In genomic region chr9:99105152-99106043, GRCh38 we compare ENCODE assay signal across 8 cellular contexts. TPM values are rescaled to one million over a fixed set of nuclear protein-coding genes. Genes with fewer than 3 reads are reported as not detected.
DNase-seq lines count a peak whose midpoint lies in the region; ATAC-seq and TF ChIP-seq lines count a peak whose summit lies in the region.

No MANE protein-coding gene starts in this region.

- H3K27ac Mint-ChIP-seq in activated CD8-positive, alpha-beta T cell treated with anti-CD3 and anti-CD28 coated beads for 36 hours: peak overlapping the region; percentile 68
- no peak overlapping the region for H3K27ac Mint-ChIP-seq in endodermal cell

- ATAC-seq in activated CD8-positive, alpha-beta T cell treated with anti-CD3 and anti-CD28 coated beads for 36 hours: peak; percentile 14

- H3K9me3 Mint-ChIP-seq in activated CD8-positive, alpha-beta T cell treated with anti-CD3 and anti-CD28 coated beads for 36 hours: peaks cover under 1% of the 10 kb centered on the region
- H3K9me3 Mint-ChIP-seq in endodermal cell: no peaks in the 10 kb centered on the region

- H3K4me3 ChIP-seq in HFF-Myc (replicated peaks; ENCODE audit: low read depth, low read length): peak overlapping the region; percentile 58
- peak overlapping the region; percentile 79 for H3K4me3 ChIP-seq in MM.1S (ENCODE audit: low read length)
- H3K4me3 ChIP-seq in endodermal cell (ENCODE audit: low read length): peak overlapping the region; percentile 91
- peak overlapping the region; percentile 78 to 90 (median 84) for H3K4me3 ChIP-seq in stomach

- peaks cover 11% of the 10 kb centered on the region; the same call in 1 of the 2 replicates for H3K79me2 ChIP-seq in MM.1S (ENCODE audit: low read length)

- no peaks in the 10 kb centered on the region; the same call in 1 of the 2 replicates for H3K27me3 ChIP-seq in MM.1S (replicated peaks; ENCODE audit: insufficient read depth, low read length)
- no peaks in the 10 kb centered on the region for H3K27me3 ChIP-seq in endodermal cell (ENCODE audit: control insufficient read depth, insufficient read depth, low read length, poor library complexity, severe bottlenecking)
- H3K27me3 ChIP-seq in stomach: no peaks in the 10 kb centered on the region

- peak overlapping the region; percentile 94 for H3K4me2 ChIP-seq in MM.1S (ENCODE audit: low read depth, low read length)

- 0 out of 2 replicates have a peak, but pooled peaks cover 5% of the 10 kb centered on the region for H3F3A ChIP-seq in MM.1S (ENCODE audit: insufficient read depth, low read length)

- H3K36me3 ChIP-seq in MM.1S (replicated peaks; ENCODE audit: insufficient read depth, low read length) (no peaks in the 10 kb centered on the region), endodermal cell (ENCODE audit: control insufficient read depth, insufficient read depth, low read length) (peaks cover 19% of the 10 kb centered on the region), stomach (no peaks in the 10 kb centered on the region)

- H3K9ac ChIP-seq in MM.1S (ENCODE audit: low read length) (peak overlapping the region; percentile 52; the same call in 1 of the 2 replicates), endodermal cell (ENCODE audit: extremely low read depth, low read length, poor library complexity, severe bottlenecking) (peak overlapping the region; percentile 60)

- H4K20me1 ChIP-seq in MM.1S (ENCODE audit: insufficient read depth, low read length): no peaks in the 10 kb centered on the region

- CTCF ChIA-PET in activated CD8-positive, alpha-beta T cell treated with anti-CD3 and anti-CD28 coated beads for 36 hours (lab: Charles Lee): interaction anchor here (0.8 to 5.0 kb wide), 12 partner anchors 8 to 130 kb away, joined by 3 to 21 read pairs (median 6); no protein-coding TSS in a partner anchor

- H2AFZ ChIP-seq in MM.1S (ENCODE audit: low read length): peak overlapping the region; percentile 61

- H3K4me1 ChIP-seq in MM.1S (ENCODE audit: low read length) (no peaks in the 10 kb centered on the region), endodermal cell (ENCODE audit: control insufficient read depth, insufficient read depth, low read length) (peaks cover 12% of the 10 kb centered on the region), stomach (peaks cover 24 to 69% (median 48%) of the 10 kb centered on the region in 4 donors)

- H3K4me3 Mint-ChIP-seq in activated CD8-positive, alpha-beta T cell treated with anti-CD3 and anti-CD28 coated beads for 36 hours: peak overlapping the region; percentile 76
- peak overlapping the region; percentile 73 for H3K4me3 Mint-ChIP-seq in endodermal cell

- WGBS in endodermal cell (ENCODE audit: insufficient coverage in 1 of 2, insufficient read length in 1 of 2), 2 experiments: 0 to 1% methylated on average over 15 to 118 of the region's 118 CpGs
- WGBS in stomach, 5 donors: 0 to 1% (median 1%) methylated on average over 18 to 116 of the region's 118 CpGs

- no peaks in the 10 kb centered on the region for H3K9me2 ChIP-seq in MM.1S (replicated peaks; ENCODE audit: insufficient read depth, low read length)

- peaks cover 55% of the 10 kb centered on the region for H3K4me1 Mint-ChIP-seq in activated CD8-positive, alpha-beta T cell treated with anti-CD3 and anti-CD28 coated beads for 36 hours (ENCODE audit: low read depth)
- H3K4me1 Mint-ChIP-seq in endodermal cell: peaks cover 33% of the 10 kb centered on the region

- TF ChIP-seq POLR2A in stomach (IDR thresholded peaks at IDR 0.05): no peak

- H3K27ac ChIP-seq in MM.1S (ENCODE audit: low read length) (no peak overlapping the region), endodermal cell (ENCODE audit: low read depth, low read length) (peak overlapping the region; percentile 79), stomach (peak overlapping the region; percentile 89 to 98 (median 94))

- no peaks in the 10 kb centered on the region for H3K9me3 ChIP-seq in MM.1S (replicated peaks; ENCODE audit: insufficient read depth, low read length)
- H3K9me3 ChIP-seq in endodermal cell (ENCODE audit: control insufficient read depth, low read length): no peaks in the 10 kb centered on the region
- no peaks in the 10 kb centered on the region for H3K9me3 ChIP-seq in stomach

- DNase-seq in NCI-H2227 (lab: John Stamatoyannopoulos, UW; ENCODE audit: unreplicated experiment): peak; percentile 55
- no peak for DNase-seq in NCI-H2227 treated with DMSO at 0.1 percent for 48 hours (lab: John Stamatoyannopoulos, UW)
- no peak for DNase-seq in HFF-Myc (ENCODE audit: extremely low read depth, low read depth)
- DNase-seq in MM.1S: peak; percentile 60
- DNase-seq in activated CD8-positive, alpha-beta T cell treated with anti-CD3 and anti-CD28 coated beads for 36 hours: peak; percentile 50
- DNase-seq in endodermal cell: peak; percentile 85
- peak; percentile 94 for DNase-seq in mesenteric fat pad (ENCODE audit: low spot score)
- DNase-seq in stomach: peak; percentile 82

- intact Hi-C loops in activated CD8-positive, alpha-beta T cell treated with anti-CD3 and anti-CD28 coated beads for 36 hours (cut with micrococcal nuclease): loop anchor here (2.0 kb wide), 1 partner anchor 21 kb away; no protein-coding TSS in a partner anchor
- intact Hi-C loops in stomach (cut with DNase I; ENCODE audit: low total_unique reads): no loop called here

- POLR2A ChIA-PET in activated CD8-positive, alpha-beta T cell treated with anti-CD3 and anti-CD28 coated beads for 36 hours (lab: Charles Lee): interaction anchor here (0.8 to 2.5 kb wide), 12 partner anchors 8 to 106 kb away, joined by 3 to 20 read pairs (median 4); no protein-coding TSS in a partner anchor

- no peak for TF ChIP-seq EP300 in stomach (IDR thresholded peaks at IDR 0.05)

- TF ChIP-seq CTCF in HFF-Myc (IDR thresholded peaks at IDR 0.05; ENCODE audit: low read depth, low read length, missing control alignments) (no peak), MM.1S (IDR thresholded peaks at IDR 0.05; ENCODE audit: low read length) (no peak), endodermal cell (conservative IDR thresholded peaks at IDR 0.05) (peak; percentile 27), stomach (IDR thresholded peaks at IDR 0.05) (no peak)
- TF ChIP-seq CTCF in activated CD8-positive, alpha-beta T cell treated with anti-CD3 and anti-CD28 coated beads for 36 hours (IDR thresholded peaks at IDR 0.05): no peak

- H3K27me3 Mint-ChIP-seq in activated CD8-positive, alpha-beta T cell treated with anti-CD3 and anti-CD28 coated beads for 36 hours: no peaks in the 10 kb centered on the region
- H3K27me3 Mint-ChIP-seq in endodermal cell (ENCODE audit: insufficient read depth): peaks cover 6% of the 10 kb centered on the region

- peaks cover 25% of the 10 kb centered on the region for H3K36me3 Mint-ChIP-seq in activated CD8-positive, alpha-beta T cell treated with anti-CD3 and anti-CD28 coated beads for 36 hours (ENCODE audit: low read depth)
- H3K36me3 Mint-ChIP-seq in endodermal cell (ENCODE audit: low read depth): no peaks in the 10 kb centered on the region

RNA-seq across cellular contexts. Expression of gene TGFBR1, which starts 0.5 kb away (rescaled TPM):
- 10 to 100 TPM; 34.3 to 36.5 TPM for total RNA-seq in activated CD8-positive, alpha-beta T cell treated with anti-CD3 and anti-CD28 coated beads for 36 hours
- total RNA-seq in endodermal cell: 10 to 100 TPM; 74.8 to 75.6 TPM
- 76.8 TPM for polyA plus RNA-seq in endodermal cell (2013, experiment 1 of 2)
- 77.1 TPM for polyA plus RNA-seq in endodermal cell (2013, experiment 2 of 2)
- total RNA-seq in mesenteric fat pad: 56.2 TPM
- 100 to 1,000 TPM in 2 of 5 donors, 10 to 100 TPM in 2, 1 to 10 TPM in 1; 7.2 to 119 (median 56.8) TPM for total RNA-seq in stomach
- 1 to 10 TPM; 5.2 to 9.1 (median 7.8) TPM for polyA plus RNA-seq in stomach

Comparison
In these comparisons a context has a peak if more than half of its experiments do, and no peak if none do; other contexts are left out.
1. DNase-seq: peak in NCI-H2227 (single experiment), MM.1S (single experiment), activated CD8-positive, alpha-beta T cell treated with anti-CD3 and anti-CD28 coated beads for 36 hours (single experiment), endodermal cell (single experiment), mesenteric fat pad (single experiment) and stomach (single experiment); none in NCI-H2227 treated with DMSO at 0.1 percent for 48 hours (single experiment) and HFF-Myc (single experiment).
2. Peak in every context shown above with its lines, with median percentiles within 50 percentile points of each other: H3K4me3 ChIP-seq.